Comparison of ENCODE assay signal across 8 cellular contexts in the genomic region with DNA sequence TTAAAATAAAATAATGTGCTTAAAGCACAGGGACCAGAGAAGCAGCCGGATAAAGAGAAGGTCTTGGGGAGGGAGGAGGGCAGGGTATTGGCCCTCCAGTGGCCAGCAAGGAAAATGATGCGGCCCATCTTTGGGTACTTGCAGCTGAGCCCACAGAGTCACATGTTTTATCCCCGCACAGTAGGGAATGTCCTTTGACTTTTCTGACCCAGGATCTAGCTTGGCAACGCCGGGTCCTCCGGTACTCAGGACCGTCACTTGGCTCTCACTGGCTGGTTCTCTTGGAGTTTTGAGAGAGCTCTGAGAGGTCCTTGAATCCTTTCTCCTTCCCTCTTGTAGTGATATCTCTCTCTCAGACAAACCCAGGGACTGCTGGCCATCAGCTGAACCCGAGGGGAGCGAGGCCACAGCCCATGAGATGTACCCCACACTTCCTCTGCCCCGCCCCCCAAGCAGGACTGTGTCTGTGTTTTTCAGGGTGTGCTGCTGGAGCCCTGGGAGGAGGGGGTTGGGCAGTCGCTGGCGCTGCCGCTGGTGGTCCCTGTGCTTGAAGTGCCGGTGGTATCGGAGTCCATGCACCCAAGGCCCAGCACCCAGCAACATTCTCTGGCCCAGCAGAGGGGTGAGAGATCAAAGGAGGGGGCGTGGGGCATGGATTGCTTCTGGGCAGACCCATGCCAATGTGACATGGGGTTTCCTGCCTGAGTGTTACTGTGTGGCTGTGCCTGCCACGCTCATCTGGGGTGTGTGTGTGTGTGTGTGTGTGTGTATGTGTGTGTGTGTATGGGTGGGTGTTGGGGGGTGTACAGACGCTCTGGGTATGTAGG. TPM values are rescaled to one million over a fixed set of nuclear protein-coding genes. Genes with fewer than 3 reads are reported as not detected.
A peak's percentile ranks its signal among the peaks of the same experiment; 100 is the strongest.
DNase-seq lines count a peak whose midpoint lies in the region; ATAC-seq and TF ChIP-seq lines count a peak whose summit lies in the region.

No MANE protein-coding gene starts in this region.

- peak overlapping the region; percentile 85 for H2AFZ ChIP-seq in mammary epithelial cell (ENCODE audit: low read depth, low read length)

- H3K27me3 ChIP-seq in mammary epithelial cell (ENCODE audit: insufficient read depth, low read length) (no peaks in the 10 kb centered on the region), stomach (no peaks in the 10 kb centered on the region)

- no peaks in the 10 kb centered on the region for H3K79me2 ChIP-seq in mammary epithelial cell (ENCODE audit: insufficient read depth, low read length)

- H3K4me1 ChIP-seq in mammary epithelial cell (ENCODE audit: insufficient read depth, low read length) = peaks cover 38% of the 10 kb centered on the region
- H3K4me1 ChIP-seq in stomach = peaks cover 22 to 34% (median 27%) of the 10 kb centered on the region in 4 donors

- DNase-seq in HFF-Myc (ENCODE audit: extremely low read depth, low read depth) = no peak
- no peak for DNase-seq in mammary epithelial cell
- DNase-seq in iPS-NIHi7 (ENCODE audit: extremely low spot score) = peak; percentile 61
- no peak for DNase-seq in stomach
- no peak for DNase-seq in amniotic stem cell (lab: John Stamatoyannopoulos, UW)
- no peak for DNase-seq in stimulated activated CD4-positive, alpha-beta T cell treated with anti-CD3 and anti-CD28 coated beads, Interleukin-4, amount 100 ng/mL, for 4 hours
- DNase-seq in activated naive CD4-positive, alpha-beta T cell (lab: John Stamatoyannopoulos, UW) = no peak

- H3K36me3 ChIP-seq in mammary epithelial cell (ENCODE audit: insufficient read depth, low read length) = no peaks in the 10 kb centered on the region
- no peaks in the 10 kb centered on the region for H3K36me3 ChIP-seq in stomach

- in situ Hi-C loops in mammary epithelial cell (cut with MboI; ENCODE audit: low sequenced_read_pairs in 2 of 2) = no loop called here

- no peak overlapping the region for H3K9ac ChIP-seq in mammary epithelial cell (ENCODE audit: insufficient read depth, low read length)

- no peak overlapping the region for H3K4me3 ChIP-seq in HFF-Myc (replicated peaks; ENCODE audit: low read depth, low read length)
- no peak overlapping the region for H3K4me3 ChIP-seq in mammary epithelial cell (replicated peaks in 1 of 3; ENCODE audit: insufficient read depth in 1 of 3, low read depth in 2 of 3, low read length in 3 of 3)
- H3K4me3 ChIP-seq in stomach = peak overlapping the region; percentile 23 to 42 (median 40)

- TF ChIP-seq CTCF in HFF-Myc (IDR thresholded peaks at IDR 0.05; ENCODE audit: low read depth, low read length, missing control alignments) = peak; percentile 3
- TF ChIP-seq CTCF in mammary epithelial cell (conservative IDR thresholded peaks at IDR 0.05 in 1 of 2, IDR thresholded peaks at IDR 0.05 in 1 of 2; ENCODE audit: extremely low read depth in 1 of 2, insufficient read depth in 1 of 2, low read depth in 1 of 2, low read length in 2 of 2) = peak; percentile 37 to 48
- TF ChIP-seq CTCF in stomach (IDR thresholded peaks at IDR 0.05) = no peak

- H3K9me3 ChIP-seq in mammary epithelial cell (replicated peaks; ENCODE audit: insufficient read depth, low read length) = no peaks in the 10 kb centered on the region
- no peaks in the 10 kb centered on the region for H3K9me3 ChIP-seq in stomach

- no peaks in the 10 kb centered on the region for H4K20me1 ChIP-seq in mammary epithelial cell (ENCODE audit: insufficient read depth, low read length)

- no peak for TF ChIP-seq EP300 in stomach (IDR thresholded peaks at IDR 0.05)

- CTCF ChIA-PET in mammary epithelial cell (lab: Charles Lee; ENCODE audit: low non-redundant PET) = interaction anchor here (0.6 kb wide), 1 partner anchor 32 kb away, joined by 7 read pairs; no protein-coding TSS in a partner anchor

- BruUV-seq in mammary epithelial cell (replicated peaks; lab: Mats Ljungman, UMichigan) = no TSS peak

- no peak for TF ChIP-seq POLR2A in stomach (IDR thresholded peaks at IDR 0.05)

- H3K27ac ChIP-seq in mammary epithelial cell (ENCODE audit: insufficient read depth, low read depth, low read length) (no peak overlapping the region), stomach (peak overlapping the region in 3 of 5 donors; percentile 9 to 55 (median 27))

- no peak for ATAC-seq in HG02981 (IDR thresholded peaks at IDR 0.05; ENCODE audit: unreplicated experiment)

- dilution Hi-C loops in mammary epithelial cell (cut with HindIII; ENCODE audit: low sequenced_read_pairs) = no loop called here

- WGBS in mammary epithelial cell (ENCODE audit: low coverage, missing lambda C conversion rate) = 37% methylated on average over 10 of the region's 18 CpGs
- 30 to 42% (median 39%) methylated on average over 16 to 18 of the region's 18 CpGs for WGBS in stomach, 5 donors

- intact Hi-C loops in mammary epithelial cell (cut with micrococcal nuclease) (loop anchor here (1.0 kb wide), 1 partner anchor 31 kb away; no protein-coding TSS in a partner anchor), stomach (cut with DNase I; ENCODE audit: low total_unique reads) (no loop called here)

- H3K4me2 ChIP-seq in mammary epithelial cell (ENCODE audit: insufficient read depth, low read depth, low read length) = peak overlapping the region; percentile 69

RNA-seq across cellular contexts. Expression of gene HSPA9, which starts 35.5 kb away (rescaled TPM):
- total RNA-seq in mammary epithelial cell = 100 to 1,000 TPM; 301 to 332 TPM
- 154 TPM for polyA plus RNA-seq in mammary epithelial cell
- 418 TPM for polyA minus RNA-seq in mammary epithelial cell
- total RNA-seq in stomach = 100 to 1,000 TPM; 157 to 427 (median 196) TPM
- polyA plus RNA-seq in stomach = 10 to 100 TPM; 68.8 to 78.2 (median 75.2) TPM

Comparison
In these comparisons a context has a peak if more than half of its experiments do, and no peak if none do; other contexts are left out.
1. H3K4me3 ChIP-seq: peak in stomach (4 of 4); none in HFF-Myc (single experiment) and mammary epithelial cell (0 of 3).
2. CTCF ChIP-seq: peak in HFF-Myc (single experiment) and mammary epithelial cell (2 of 2); none in stomach (0 of 7).